Comparison of ENCODE assay signal across 8 cellular contexts in the genomic region with DNA sequence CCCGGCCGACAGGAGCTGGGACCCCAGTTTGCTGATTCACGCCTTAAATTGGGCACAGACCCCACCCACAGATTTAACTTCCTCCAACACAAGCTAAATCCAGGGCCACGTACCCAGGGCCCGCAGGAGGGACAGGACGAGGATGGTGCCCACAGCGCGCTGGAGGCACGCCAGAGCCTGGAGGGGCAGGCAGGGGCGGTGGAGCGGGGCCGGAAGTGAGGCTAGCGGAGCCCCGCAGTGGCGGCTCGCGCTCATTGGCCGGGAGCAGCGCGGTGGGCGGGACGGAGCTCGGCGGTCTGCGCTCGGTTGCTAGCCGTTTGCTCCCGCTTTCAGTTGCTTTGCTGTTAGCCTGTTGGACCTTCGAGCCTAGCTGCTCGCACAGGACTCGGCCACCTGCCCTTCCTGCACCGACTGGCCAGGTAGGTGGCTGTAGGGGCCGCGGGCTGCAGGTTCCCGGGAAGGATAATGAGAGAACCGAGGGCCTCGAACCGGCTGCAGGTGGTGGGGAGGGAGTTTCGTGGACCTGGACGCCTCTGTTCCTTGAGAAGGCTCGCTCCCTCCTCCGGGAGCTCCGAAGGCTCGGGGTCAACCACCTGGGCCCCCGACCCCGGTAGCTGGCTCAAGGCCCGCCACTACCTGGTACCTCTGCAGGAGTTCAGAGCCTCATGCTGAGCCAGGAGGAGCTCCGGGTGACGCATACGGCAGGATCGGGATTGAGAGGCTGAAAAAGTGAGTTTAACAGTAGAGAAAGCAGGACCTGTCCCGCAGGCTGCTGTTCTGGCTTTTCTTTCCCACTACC. TPM values are rescaled to one million over a fixed set of nuclear protein-coding genes. Genes with fewer than 3 reads are reported as not detected.
A peak's percentile ranks its signal among the peaks of the same experiment; 100 is the strongest.
DNase-seq lines count a peak whose midpoint lies in the region; ATAC-seq and TF ChIP-seq lines count a peak whose summit lies in the region.

Gene CCDC134 (plus strand): TSS at position 332 of the 799 bp plus-strand sequence. CDS start 8,212 bp downstream, outside the sequence.

- 0 to 1% (median 0%) methylated on average over 17 to 52 of the region's 52 CpGs for WGBS in adrenal gland, 4 donors
- 0 to 1% methylated on average over 52 of the region's 52 CpGs for WGBS in heart right ventricle, 2 donors

- DNase-seq in GM12865 (ENCODE audit: low read depth) (peak; percentile 95), NCI-H146 (lab: John Stamatoyannopoulos, UW) (peak; percentile 84), adrenal gland (peak; percentile 92 to 95 (median 94)), heart right ventricle (peak; percentile 90 to 95), posterior vena cava (ENCODE audit: low spot score) (peak; percentile 97), upper lobe of right lung (peak; percentile 97)

- H3K36me3 ChIP-seq in adrenal gland (replicated peaks in 1 of 2): no peaks in the 10 kb centered on the region
- no peaks in the 10 kb centered on the region for H3K36me3 ChIP-seq in heart right ventricle
- H3K36me3 ChIP-seq in upper lobe of right lung: no peaks in the 10 kb centered on the region

- H3K9me3 ChIP-seq in adrenal gland (replicated peaks in 1 of 3) (no peaks in the 10 kb centered on the region), heart right ventricle (no peaks in the 10 kb centered on the region), upper lobe of right lung (no peaks in the 10 kb centered on the region)

- peak within 1 kb of the TSS; percentile 77 to 93 (median 86) for H3K27ac ChIP-seq in adrenal gland
- H3K27ac ChIP-seq in heart right ventricle: peak within 1 kb of the TSS; percentile 70 to 96 (median 91)
- peak within 1 kb of the TSS; percentile 91 for H3K27ac ChIP-seq in upper lobe of right lung

- intact Hi-C loops in T-helper 1 cell treated with Interleukin-12 subunit alpha and Interleukin-12 subunit beta and Interleukin-4 antibody, amounts not matched to agents 30 ng/mL and 1 ng/mL, for 36 hours (cut with micrococcal nuclease): loop anchor here (1.0 to 2.0 kb wide), 7 partner anchors 19 to 141 kb away; no protein-coding TSS in a partner anchor
- intact Hi-C loops in adrenal gland (cut with DNase I) (no loop called here), heart right ventricle (cut with DNase I) (loop anchor here in 2 of 10 donors (5.0 to 10.0 kb wide), 2 partner anchors 103 to 106 kb away; partner anchors contain the start of gene MEI1 (in 2 of the 2)), posterior vena cava (cut with DNase I) (no loop called here), upper lobe of right lung (cut with DNase I) (no loop called here)

- peak; percentile 90 to 96 for TF ChIP-seq POLR2A in adrenal gland (IDR thresholded peaks at IDR 0.05)

- no peaks in the 10 kb centered on the region for H3K27me3 ChIP-seq in adrenal gland
- H3K27me3 ChIP-seq in heart right ventricle: no peaks in the 10 kb centered on the region
- H3K27me3 ChIP-seq in upper lobe of right lung: no peaks in the 10 kb centered on the region

- peak; percentile 95 for ATAC-seq in HG02678 (IDR thresholded peaks at IDR 0.05; ENCODE audit: unreplicated experiment)
- peak; percentile 97 to 99 (median 99) for ATAC-seq in heart right ventricle
- peak; percentile 99 for ATAC-seq in upper lobe of right lung

- no peak for TF ChIP-seq CTCF in GM12865 (IDR thresholded peaks at IDR 0.05; ENCODE audit: insufficient read depth, low read depth, low read length, missing control alignments)
- peak in 1 of 6 experiments; percentile 2 for TF ChIP-seq CTCF in adrenal gland (IDR thresholded peaks at IDR 0.05)
- TF ChIP-seq CTCF in heart right ventricle (IDR thresholded peaks at IDR 0.05): no peak
- TF ChIP-seq CTCF in upper lobe of right lung (IDR thresholded peaks at IDR 0.05): no peak

- peaks cover 13 to 27% of the 10 kb centered on the region in 2 donors for H3K4me1 ChIP-seq in adrenal gland (replicated peaks in 1 of 2)
- peaks cover 6 to 31% (median 22%) of the 10 kb centered on the region in 9 donors for H3K4me1 ChIP-seq in heart right ventricle
- peaks cover 13% of the 10 kb centered on the region for H3K4me1 ChIP-seq in upper lobe of right lung

- H3K4me3 ChIP-seq in GM12865 (ENCODE audit: low read depth, low read length) (peak within 1 kb of the TSS; percentile 93), adrenal gland (peak within 1 kb of the TSS; percentile 48 to 93 (median 76)), heart right ventricle (peak within 1 kb of the TSS; percentile 54 to 100 (median 85)), upper lobe of right lung (peak within 1 kb of the TSS; percentile 99)

RNA-seq across cellular contexts. Expression of gene CCDC134, which starts in this region (rescaled TPM):
- total RNA-seq in T-helper 1 cell treated with Interleukin-12 subunit alpha and Interleukin-12 subunit beta and Interleukin-4 antibody, amounts not matched to agents 30 ng/mL and 1 ng/mL, for 36 hours: 16.4 and 16.5 TPM in 2 replicates
- total RNA-seq in adrenal gland (10 to 100 TPM; 24.9 to 64.4 (median 35.1) TPM), heart right ventricle (1 to 10 TPM; 2.6 to 7.3 (median 4.0) TPM), posterior vena cava (1 to 10 TPM; 5.1 to 5.7 TPM), upper lobe of right lung (7.3 TPM)
- polyA plus RNA-seq in adrenal gland (10 to 100 TPM in 1 of 3 donors, 1 to 10 TPM in 2; 4.9 to 28.0 (median 6.8) TPM), heart right ventricle (1 to 10 TPM; 1.2 to 1.8 TPM)

Comparison
In these comparisons a context has a peak if more than half of its experiments do, and no peak if none do; other contexts are left out.
1. Peak in every context shown above with its lines: DNase-seq, ATAC-seq, H3K4me3 ChIP-seq and H3K27ac ChIP-seq.